ENCODE assay signal across 31 cellular contexts in the genomic region with DNA sequence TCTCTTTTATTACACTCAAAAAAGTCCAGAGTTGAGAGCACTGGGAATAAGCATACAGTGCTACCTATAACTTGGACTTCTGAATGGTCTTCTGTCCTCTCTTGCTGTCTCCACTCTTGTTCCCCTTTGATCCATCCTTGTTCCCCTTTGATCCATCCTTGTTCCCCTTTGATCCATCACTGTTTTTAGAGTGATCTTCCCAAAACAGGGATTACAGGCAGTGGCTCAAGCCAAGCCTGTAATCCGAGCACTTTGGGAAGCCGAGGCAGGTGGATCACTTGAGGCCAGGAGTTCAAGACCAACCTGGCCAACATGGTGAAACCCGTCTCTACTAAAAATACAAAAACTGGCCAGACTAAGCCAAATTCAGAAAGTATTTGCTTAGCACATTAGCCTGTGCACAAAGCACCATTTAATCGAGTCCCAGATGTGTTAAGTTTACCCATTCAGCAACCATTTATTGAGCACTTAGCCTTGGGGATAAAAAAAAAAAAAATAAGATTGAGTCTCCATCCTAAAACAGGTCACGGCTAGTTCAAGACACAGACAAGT.
"Had no signal": no experiment of that assay in that cellular context is flagged by ENCODE, and none has a peak within 500 bp of the region (broad histone marks: within the 10 kb centered on the region; RNA-seq: fewer than 3 reads in every experiment).

No MANE protein-coding gene starts in this region.

- H3K9me3 ChIP-seq: ovary, psoas muscle, spleen, suprapubic skin, testis, tibial artery, transverse colon, upper lobe of left lung, uterus had no signal

- H2AFZ ChIP-seq: neural progenitor cell, parathyroid adenoma had no signal

- H3K4me2 ChIP-seq: neural progenitor cell, smooth muscle cell had no signal

- H3K27me3 ChIP-seq: neural progenitor cell, ovary, suprapubic skin, testis, tibial artery, transverse colon, upper lobe of left lung, uterus had no signal

- ATAC-seq: naive thymus-derived CD8-positive, alpha-beta T cell; natural killer cell treated with Interleukin-12 subunit alpha and Interleukin-12 subunit beta and Interleukin-15 and Interleukin-18, amount 100 ng/mL, for 72 hours; psoas muscle; right cardiac atrium; sciatic nerve; stimulated activated memory B cell treated with anti-CD40 and anti-IgM and Interleukin-4, amounts not matched to agents 10 μg/mL and 1 μg/mL and 100 μg/mL, for 72 hours; stimulated activated naive CD8-positive, alpha-beta T cell treated with anti-CD3 and anti-CD28 coated beads, Interleukin-15, amount 100 ng/mL, for 72 hours; stimulated activated naive CD8-positive, alpha-beta T cell treated with anti-CD3 and anti-CD28 coated beads, Interleukin-15, Interleukin-2, amounts not matched to agents 100 U/mL and 50 U/mL, for 24 hours had no signal

- H3K4me3 ChIP-seq: neural progenitor cell, ovary, psoas muscle, skin epidermis, smooth muscle cell, spleen, suprapubic skin, testis, tibial artery, transverse colon, upper lobe of left lung, uterus had no signal

- H3K9ac ChIP-seq: neural progenitor cell, parathyroid adenoma had no signal

- H3K4me1 ChIP-seq: psoas muscle, spleen, suprapubic skin, testis, tibial artery, uterus had no signal

- H3K4me3 Mint-ChIP-seq: naive thymus-derived CD8-positive, alpha-beta T cell; natural killer cell treated with Interleukin-12 subunit alpha and Interleukin-12 subunit beta and Interleukin-15 and Interleukin-18, amount 100 ng/mL, for 72 hours; nephron progenitor cell; neural progenitor cell; stimulated activated memory B cell treated with anti-CD40 and anti-IgM and Interleukin-4, amounts not matched to agents 10 μg/mL and 1 μg/mL and 100 μg/mL, for 72 hours; stimulated activated naive CD8-positive, alpha-beta T cell treated with anti-CD3 and anti-CD28 coated beads, Interleukin-15, amount 100 ng/mL, for 72 hours had no signal

- H3K27me3 Mint-ChIP-seq: progenitor cell of endocrine pancreas had no signal

- H3K27ac Mint-ChIP-seq: naive thymus-derived CD8-positive, alpha-beta T cell; natural killer cell treated with Interleukin-12 subunit alpha and Interleukin-12 subunit beta and Interleukin-15 and Interleukin-18, amount 100 ng/mL, for 72 hours; neural progenitor cell; progenitor cell of endocrine pancreas; stimulated activated memory B cell treated with anti-CD40 and anti-IgM and Interleukin-4, amounts not matched to agents 10 μg/mL and 1 μg/mL and 100 μg/mL, for 72 hours; stimulated activated naive CD8-positive, alpha-beta T cell treated with anti-CD3 and anti-CD28 coated beads, Interleukin-15, amount 100 ng/mL, for 72 hours had no signal

- H3K79me2 ChIP-seq: parathyroid adenoma had no signal

- H3K36me3 Mint-ChIP-seq: naive thymus-derived CD8-positive, alpha-beta T cell; natural killer cell treated with Interleukin-12 subunit alpha and Interleukin-12 subunit beta and Interleukin-15 and Interleukin-18, amount 100 ng/mL, for 72 hours; stimulated activated memory B cell treated with anti-CD40 and anti-IgM and Interleukin-4, amounts not matched to agents 10 μg/mL and 1 μg/mL and 100 μg/mL, for 72 hours had no signal

- H3K27ac ChIP-seq: neural progenitor cell, ovary, parathyroid adenoma, psoas muscle, skin epidermis, spleen, suprapubic skin, testis, tibial artery, transverse colon, uterus had no signal

- H3K4me1 Mint-ChIP-seq: naive thymus-derived CD8-positive, alpha-beta T cell; stimulated activated memory B cell treated with anti-CD40 and anti-IgM and Interleukin-4, amounts not matched to agents 10 μg/mL and 1 μg/mL and 100 μg/mL, for 72 hours; stimulated activated naive CD8-positive, alpha-beta T cell treated with anti-CD3 and anti-CD28 coated beads, Interleukin-15, amount 100 ng/mL, for 72 hours had no signal

- H3K36me3 ChIP-seq: neural progenitor cell, ovary, spleen, suprapubic skin, tibial artery, transverse colon, upper lobe of left lung, uterus had no signal

- H3K9me3 Mint-ChIP-seq: naive thymus-derived CD8-positive, alpha-beta T cell; natural killer cell treated with Interleukin-12 subunit alpha and Interleukin-12 subunit beta and Interleukin-15 and Interleukin-18, amount 100 ng/mL, for 72 hours; stimulated activated memory B cell treated with anti-CD40 and anti-IgM and Interleukin-4, amounts not matched to agents 10 μg/mL and 1 μg/mL and 100 μg/mL, for 72 hours; stimulated activated naive CD8-positive, alpha-beta T cell treated with anti-CD3 and anti-CD28 coated beads, Interleukin-15, amount 100 ng/mL, for 72 hours had no signal

- DNase-seq: naive thymus-derived CD8-positive, alpha-beta T cell; nephron progenitor cell; occipital lobe; ovary; posterior cingulate gyrus; psoas muscle; right cardiac atrium; spleen; stimulated activated CD4-positive, alpha-beta T cell treated with anti-CD3 and anti-CD28 coated beads, Interleukin-12 subunit alpha, Interleukin-12 subunit beta, amount 100 ng/mL, for 4 hours; stimulated activated CD4-positive, alpha-beta T cell treated with anti-CD3 and anti-CD28 coated beads, Interleukin-1b, Interleukin-23, amount 100 ng/mL, for 48 hours; stimulated activated CD4-positive, alpha-beta T cell treated with anti-CD3 and anti-CD28 coated beads, Interleukin-4, amount 100 ng/mL, for 1 hour; stimulated activated CD4-positive, alpha-beta T cell treated with anti-CD3 and anti-CD28 coated beads, Interleukin-4, amount 100 ng/mL, for 4 hours; stimulated activated CD8-positive, alpha-beta memory T cell treated with anti-CD3 and anti-CD28 coated beads, Interleukin-4, amount 100 ng/mL, for 48 hours; stimulated activated naive CD4-positive, alpha-beta T cell; stimulated activated naive CD8-positive, alpha-beta T cell treated with anti-CD3 and anti-CD28 coated beads, Interleukin-15, amount 100 ng/mL, for 72 hours; stimulated activated naive CD8-positive, alpha-beta T cell treated with anti-CD3 and anti-CD28 coated beads, Interleukin-15, Interleukin-2, amounts not matched to agents 100 U/mL and 50 U/mL, for 24 hours; substantia nigra; testis; tibial artery; transverse colon; upper lobe of left lung; uterus had no signal
